In genomic region chr7:103074519-103075336, GRCh38 we compare ENCODE assay signal across 1 cellular context.
TF ChIP-seq lines count a peak whose summit lies in the region.

ARMC10 (plus strand) TSS chr7:103075140; CDS start chr7:103075273, 133 bp downstream.
FBXL13 (minus strand) TSS chr7:103074796.

TF ChIP-seq in HepG2, 621 proteins besides CTCF, POLR2A, EP300 and RAD21 (continued from another document and continues in another):
- TF ChIP-seq ARID4A (CRISPR knock-in tag; IDR thresholded peaks at IDR 0.05; ENCODE audit: borderline replicate concordance) (peak; percentile 97), RBM39 (IDR thresholded peaks at IDR 0.05; ENCODE audit: low read depth, low read length, poor library complexity, severe bottlenecking) (peak; percentile 67), CBX1 (IDR thresholded peaks at IDR 0.05; ENCODE audit: low read depth) (peak; percentile 22), GLI4 (CRISPR knock-in tag; IDR thresholded peaks at IDR 0.05; ENCODE audit: borderline replicate concordance) (0 out of 2 replicates have a peak, but pooled peaks have one; percentile 48), ZNF800 (CRISPR knock-in tag; IDR thresholded peaks at IDR 0.05) (peak; percentile 44), ZMYM4 (CRISPR knock-in tag; IDR thresholded peaks at IDR 0.05) (peak; percentile 57; the same call in 1 of the 2 replicates), ATF2 (CRISPR knock-in tag; IDR thresholded peaks at IDR 0.05) (no peak; the same call in 1 of the 2 replicates), NR0B2 (CRISPR knock-in tag; IDR thresholded peaks at IDR 0.05) (no peak; the same call in none of the 2 replicates), ZNF350 (CRISPR knock-in tag; IDR thresholded peaks at IDR 0.05; ENCODE audit: borderline replicate concordance, low read depth) (peak; percentile 57; the same call in 1 of the 2 replicates), AKAP8 (CRISPR knock-in tag; IDR thresholded peaks at IDR 0.05) (no peak; the same call in 1 of the 2 replicates), ISX (CRISPR knock-in tag; conservative IDR thresholded peaks at IDR 0.05) (peak; percentile 79; the same call in 1 of the 2 replicates), CCDC6 (CRISPR knock-in tag; IDR thresholded peaks at IDR 0.05) (peak; percentile 36; the same call in 1 of the 2 replicates), NRL (CRISPR knock-in tag; IDR thresholded peaks at IDR 0.05; ENCODE audit: borderline replicate concordance) (no peak), YY1 (IDR thresholded peaks at IDR 0.05; ENCODE audit: insufficient read depth, insufficient replicate concordance, low read depth, low read length) (peak; percentile 52), THRA (CRISPR knock-in tag; IDR thresholded peaks at IDR 0.05; ENCODE audit: borderline replicate concordance) (no peak), ZNF775 (CRISPR knock-in tag; IDR thresholded peaks at IDR 0.05; ENCODE audit: borderline replicate concordance) (no peak), ZNF598 (CRISPR knock-in tag; IDR thresholded peaks at IDR 0.05; ENCODE audit: borderline replicate concordance) (no peak), ZNF580 (CRISPR knock-in tag; IDR thresholded peaks at IDR 0.05; ENCODE audit: borderline replicate concordance, low read depth) (peak; percentile 1; the same call in 1 of the 2 replicates), HOMEZ (CRISPR knock-in tag; IDR thresholded peaks at IDR 0.05; ENCODE audit: low read depth) (no peak), ZNF343 (CRISPR knock-in tag; IDR thresholded peaks at IDR 0.05) (0 out of 2 replicates have a peak, but pooled peaks have one; percentile 49), ZBTB43 (CRISPR knock-in tag; conservative IDR thresholded peaks at IDR 0.05) (0 out of 2 replicates have a peak, but pooled peaks have one; percentile 24), POLR2G (IDR thresholded peaks at IDR 0.05; ENCODE audit: low read depth, low read length) (peak; percentile 88), MYC (CRISPR knock-in tag; IDR thresholded peaks at IDR 0.05; ENCODE audit: borderline replicate concordance) (no peak; the same call in none of the 2 replicates), ZSCAN31 (CRISPR knock-in tag; IDR thresholded peaks at IDR 0.05; ENCODE audit: low read depth) (peak; percentile 75; the same call in 1 of the 2 replicates), SPEN (CRISPR knock-in tag; IDR thresholded peaks at IDR 0.05; ENCODE audit: low read depth) (0 out of 2 replicates have a peak, but pooled peaks have one; percentile 24), ELF1 (CRISPR knock-in tag; IDR thresholded peaks at IDR 0.05) (peak; percentile 51), HOXA3 (CRISPR knock-in tag; IDR thresholded peaks at IDR 0.05) (peak; percentile 66), STAT5B (CRISPR knock-in tag; IDR thresholded peaks at IDR 0.05) (no peak), THAP8 (CRISPR knock-in tag; IDR thresholded peaks at IDR 0.05; ENCODE audit: borderline replicate concordance) (no peak), ATF5 (CRISPR knock-in tag; IDR thresholded peaks at IDR 0.05; ENCODE audit: low read depth) (no peak), SAP130 (CRISPR knock-in tag; IDR thresholded peaks at IDR 0.05; ENCODE audit: low read depth) (peak; percentile 97), PRDM4 (CRISPR knock-in tag; IDR thresholded peaks at IDR 0.05; ENCODE audit: borderline replicate concordance) (no peak), NCOA5 (CRISPR knock-in tag; IDR thresholded peaks at IDR 0.05) (no peak), IRX3 (CRISPR knock-in tag; IDR thresholded peaks at IDR 0.05; ENCODE audit: borderline replicate concordance, low read depth) (peak; percentile 79; the same call in 1 of the 2 replicates), GATAD2A (CRISPR knock-in tag; IDR thresholded peaks at IDR 0.05) (no peak; the same call in 1 of the 2 replicates), REPIN1 (CRISPR knock-in tag; IDR thresholded peaks at IDR 0.05; ENCODE audit: borderline replicate concordance, low read depth) (peak; percentile 90; the same call in 1 of the 2 replicates), AHR (CRISPR knock-in tag; IDR thresholded peaks at IDR 0.05) (no peak), JUNB (CRISPR knock-in tag; IDR thresholded peaks at IDR 0.05; ENCODE audit: borderline replicate concordance) (no peak), HDAC6 (IDR thresholded peaks at IDR 0.05; ENCODE audit: low read depth, low read length) (no peak), THAP11 (CRISPR knock-in tag; IDR thresholded peaks at IDR 0.05) (peak; percentile 78; the same call in 1 of the 2 replicates), ZNF607 (CRISPR knock-in tag; IDR thresholded peaks at IDR 0.05; ENCODE audit: borderline replicate concordance) (peak; percentile 73; the same call in 1 of the 2 replicates), ZNF75D (CRISPR knock-in tag; IDR thresholded peaks at IDR 0.05; ENCODE audit: borderline replicate concordance) (no peak)
